Comparison of ENCODE assay signal across 17 cellular contexts in genomic region chr12:114952573-114953196, GRCh38.
DNase-seq lines count a peak whose midpoint lies in the region; ATAC-seq and TF ChIP-seq lines count a peak whose summit lies in the region.
"Had no signal": no experiment of that assay in that cellular context is flagged by ENCODE, and none has a peak within 500 bp of the region (broad histone marks: within the 10 kb centered on the region; RNA-seq: fewer than 3 reads in every experiment).

No MANE protein-coding gene starts in this region.

- no peaks in the 10 kb centered on the region for H3K36me3 Mint-ChIP-seq in nephron progenitor cell (ENCODE audit: low read depth)
- H3K36me3 Mint-ChIP-seq: natural killer cell treated with Interleukin-12 subunit alpha and Interleukin-12 subunit beta and Interleukin-15 and Interleukin-18, amount 100 ng/mL, for 72 hours had no signal

- DNase-seq in brain microvascular endothelial cell (peak; percentile 16), heart left ventricle (peak; percentile 72 to 87 (median 81)), nephron progenitor cell (no peak), upper lobe of right lung (no peak), Peyer's patch (no peak)
- DNase-seq: activated naive CD4-positive, alpha-beta T cell; effector CD8-positive, alpha-beta T cell; GOT3; NCI-H1436; NCI-H446 treated with DMSO at 0.1 percent for 48 hours; retina; stimulated activated CD4-positive, alpha-beta T cell treated with anti-CD3 and anti-CD28 coated beads, Interleukin-2, amount 100 ng/mL, for 24 hours had no signal

- H3K36me3 ChIP-seq in brain microvascular endothelial cell (replicated peaks) (no peaks in the 10 kb centered on the region), heart left ventricle (no peaks in the 10 kb centered on the region), upper lobe of right lung (no peaks in the 10 kb centered on the region), Peyer's patch (no peaks in the 10 kb centered on the region)

- 16 to 40% (median 31%) methylated on average over 12 to 15 of the region's 15 CpGs for WGBS in heart left ventricle, 4 donors

- intact Hi-C loops in heart left ventricle (cut with DNase I) (loop anchor here in 2 of 10 donors (10.0 kb wide), 1 partner anchor 268 kb away; the partner anchor contains the start of gene TBX3 (in 2 of the 2)), upper lobe of right lung (cut with DNase I) (no loop called here)

- H3K9me3 ChIP-seq in heart left ventricle (no peaks in the 10 kb centered on the region), upper lobe of right lung (no peaks in the 10 kb centered on the region), Peyer's patch (no peaks in the 10 kb centered on the region)
- H3K9me3 ChIP-seq: body of pancreas had no signal

- H3K4me3 ChIP-seq in brain microvascular endothelial cell (ENCODE audit: low read depth, low read length) (no peak overlapping the region), heart left ventricle (no peak overlapping the region), upper lobe of right lung (no peak overlapping the region), Peyer's patch (no peak overlapping the region)
- H3K4me3 ChIP-seq: body of pancreas had no signal

- H3K27me3 Mint-ChIP-seq in nephron progenitor cell (ENCODE audit: low read depth, poor library complexity): peaks cover 8% of the 10 kb centered on the region
- H3K27me3 Mint-ChIP-seq: B cell; natural killer cell treated with Interleukin-12 subunit alpha and Interleukin-12 subunit beta and Interleukin-15 and Interleukin-18, amount 100 ng/mL, for 72 hours had no signal

- TF ChIP-seq POLR2A in heart left ventricle (IDR thresholded peaks at IDR 0.05): peak in 1 of 2 donors; percentile 40
- no peak for TF ChIP-seq POLR2A in Peyer's patch (IDR thresholded peaks at IDR 0.05)

- peaks cover 49% of the 10 kb centered on the region for H3K4me1 Mint-ChIP-seq in nephron progenitor cell
- H3K4me1 Mint-ChIP-seq: B cell had no signal

- no peak for TF ChIP-seq CTCF in brain microvascular endothelial cell (IDR thresholded peaks at IDR 0.05; ENCODE audit: low read depth, low read length, missing control alignments)
- no peak for TF ChIP-seq CTCF in heart left ventricle (IDR thresholded peaks at IDR 0.05)
- no peak for TF ChIP-seq CTCF in nephron progenitor cell (IDR thresholded peaks at IDR 0.05)
- no peak for TF ChIP-seq CTCF in upper lobe of right lung (IDR thresholded peaks at IDR 0.05)
- no peak for TF ChIP-seq CTCF in Peyer's patch (IDR thresholded peaks at IDR 0.05)

- H3K9me3 Mint-ChIP-seq in nephron progenitor cell: no peaks in the 10 kb centered on the region
- H3K9me3 Mint-ChIP-seq: natural killer cell treated with Interleukin-12 subunit alpha and Interleukin-12 subunit beta and Interleukin-15 and Interleukin-18, amount 100 ng/mL, for 72 hours had no signal

- H3K4me3 Mint-ChIP-seq in nephron progenitor cell: no peak overlapping the region
- H3K4me3 Mint-ChIP-seq: B cell; natural killer cell treated with Interleukin-12 subunit alpha and Interleukin-12 subunit beta and Interleukin-15 and Interleukin-18, amount 100 ng/mL, for 72 hours had no signal

- in situ Hi-C loops in brain microvascular endothelial cell (cut with HindIII; ENCODE audit: low pct_ligation_motif_present, low sequenced_read_pairs): no loop called here

- peak; percentile 97 to 99 (median 98) for ATAC-seq in heart left ventricle
- ATAC-seq in upper lobe of right lung: peak; percentile 60
- ATAC-seq in GM19463 (IDR thresholded peaks at IDR 0.05; ENCODE audit: unreplicated experiment): no peak
- no peak for ATAC-seq in HG02870 (IDR thresholded peaks at IDR 0.05; ENCODE audit: unreplicated experiment)
- ATAC-seq: body of pancreas; natural killer cell treated with Interleukin-12 subunit alpha and Interleukin-12 subunit beta and Interleukin-15 and Interleukin-18, amount 100 ng/mL, for 72 hours had no signal

- H3K27me3 ChIP-seq in brain microvascular endothelial cell (replicated peaks): no peaks in the 10 kb centered on the region
- H3K27me3 ChIP-seq in heart left ventricle: no peaks in the 10 kb centered on the region
- H3K27me3 ChIP-seq in upper lobe of right lung: no peaks in the 10 kb centered on the region
- no peaks in the 10 kb centered on the region for H3K27me3 ChIP-seq in Peyer's patch
- H3K27me3 ChIP-seq: body of pancreas had no signal

- peak overlapping the region; percentile 84 for H3K27ac Mint-ChIP-seq in nephron progenitor cell
- H3K27ac Mint-ChIP-seq: B cell; natural killer cell treated with Interleukin-12 subunit alpha and Interleukin-12 subunit beta and Interleukin-15 and Interleukin-18, amount 100 ng/mL, for 72 hours had no signal

- no peak overlapping the region for H3K27ac ChIP-seq in brain microvascular endothelial cell
- H3K27ac ChIP-seq in heart left ventricle: peak overlapping the region in 9 of 12 donors; percentile 34 to 75 (median 50)
- peak overlapping the region; percentile 60 for H3K27ac ChIP-seq in upper lobe of right lung
- no peak overlapping the region for H3K27ac ChIP-seq in Peyer's patch
- H3K27ac ChIP-seq: body of pancreas had no signal

- H3K4me1 ChIP-seq in heart left ventricle (peaks cover 0 to 14% (median 9%) of the 10 kb centered on the region in 12 donors), upper lobe of right lung (no peaks in the 10 kb centered on the region), Peyer's patch (no peaks in the 10 kb centered on the region)
- H3K4me1 ChIP-seq: body of pancreas had no signal

Comparison
In these comparisons a context has a peak if more than half of its experiments do, and no peak if none do; other contexts are left out.
1. DNase-seq: peak in brain microvascular endothelial cell (single experiment) and heart left ventricle (5 of 5); none in nephron progenitor cell (single experiment), upper lobe of right lung (single experiment) and Peyer's patch (0 of 3).
2. H3K27ac ChIP-seq: peak in heart left ventricle (9 of 12) and upper lobe of right lung (single experiment); none in brain microvascular endothelial cell (single experiment) and Peyer's patch (0 of 4).
3. ATAC-seq: peak in heart left ventricle (4 of 4) and upper lobe of right lung (single experiment); none in GM19463 (single experiment) and HG02870 (single experiment).